25 cellular contexts compared by ENCODE assay signal in the genomic region with DNA sequence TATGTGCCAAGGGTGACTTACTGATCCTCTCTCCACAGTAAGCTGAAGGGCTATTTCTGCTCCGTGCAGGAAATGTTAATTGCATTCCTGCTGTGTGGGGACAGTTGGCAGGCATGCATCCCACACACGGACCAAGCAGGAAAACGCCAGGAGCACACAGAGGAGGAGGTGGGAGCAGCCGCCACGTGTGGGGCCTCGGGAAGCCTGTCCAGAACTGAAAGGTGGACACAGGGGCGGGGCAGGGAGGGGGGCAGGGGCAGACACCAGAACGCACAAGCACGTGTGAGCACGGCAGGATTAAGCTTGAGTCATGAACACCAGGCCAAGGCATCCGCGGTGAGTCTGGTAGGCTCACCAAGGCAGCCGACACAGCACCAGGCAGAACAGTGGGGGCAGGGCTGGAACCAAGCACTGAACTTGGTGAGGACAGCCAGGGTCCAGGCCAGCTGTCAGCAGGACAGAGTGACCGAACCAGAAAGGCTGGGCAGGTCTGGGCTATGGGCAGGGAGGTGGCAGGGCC.
DNase-seq lines count a peak whose midpoint lies in the region; TF ChIP-seq lines count a peak whose summit lies in the region.
"Had no signal": no experiment of that assay in that cellular context is flagged by ENCODE, and none has a peak within 500 bp of the region (broad histone marks: within the 10 kb centered on the region; RNA-seq: fewer than 3 reads in every experiment).

No MANE protein-coding gene starts in this region.

- H3K36me3 ChIP-seq in A673 (ENCODE audit: insufficient read depth, low read length, poor library complexity, severe bottlenecking) (no peaks in the 10 kb centered on the region), H7 (replicated peaks; ENCODE audit: control insufficient read depth, insufficient read depth, low read length) (no peaks in the 10 kb centered on the region; the same call in 1 of the 2 replicates)
- H3K36me3 ChIP-seq: prostate gland had no signal

- H3K27me3 ChIP-seq in A673 (replicated peaks; ENCODE audit: insufficient read depth, low read depth, low read length, poor library complexity) (no peaks in the 10 kb centered on the region), H7 (ENCODE audit: control insufficient read depth, insufficient read depth, low read length) (no peaks in the 10 kb centered on the region)
- H3K27me3 ChIP-seq: body of pancreas, dorsolateral prefrontal cortex, upper lobe of left lung had no signal

- POLR2A ChIA-PET in A673 (lab: Charles Lee; ENCODE audit: low non-redundant PET) = interaction anchor here (0.6 kb wide), 1 partner anchor 464 kb away, joined by 5 read pairs; no protein-coding TSS in a partner anchor

- H3K4me3 ChIP-seq in A673 (ENCODE audit: low read depth, low read length, poor library complexity, severe bottlenecking) (no peak overlapping the region), H7 (ENCODE audit: insufficient read depth, low read depth, low read length) (no peak overlapping the region)
- H3K4me3 ChIP-seq: A549, body of pancreas, dorsolateral prefrontal cortex, prostate gland, upper lobe of left lung had no signal

- peaks cover 25% of the 10 kb centered on the region for H3K4me1 ChIP-seq in A673 (ENCODE audit: insufficient read depth, low read length, poor library complexity, severe bottlenecking)
- H3K4me1 ChIP-seq: body of pancreas, prostate gland had no signal

- DNase-seq in A673 (ENCODE audit: low spot score) = peak; percentile 88
- DNase-seq in GM04504 (ENCODE audit: low read depth) = peak; percentile 39
- DNase-seq in cerebellum (ENCODE audit: low spot score) = peak; percentile 53
- peak; percentile 62 for DNase-seq in kidney tubule cell (ENCODE audit: low spot score)
- DNase-seq in activated CD4-positive, alpha-beta T cell treated with anti-CD3 and anti-CD28 coated beads, Interleukin-2, amount 50 U/mL, for 4 hours = no peak
- DNase-seq in GM10266 (ENCODE audit: extremely low spot score) = no peak
- DNase-seq in H7 = no peak
- no peak for DNase-seq in ureter (ENCODE audit: low spot score)
- DNase-seq: activated CD8-positive, alpha-beta T cell treated with anti-CD3 and anti-CD28 coated beads, Interleukin-2, amount 10 ng/mL, durations not matched to agents 7 days and 5 days; activated naive CD4-positive, alpha-beta T cell treated with anti-CD3 and anti-CD28 coated beads, Interleukin-2, amount 50 U/mL, for 16 hours; activated T-cell treated with anti-CD3 and anti-CD28 coated beads, Interleukin-2, amount 50 U/mL, for 4 hours; body of pancreas; HCEC 1CT; mammary epithelial cell; naive thymus-derived CD4-positive, alpha-beta T cell; NCI-H187 treated with DMSO at 0.1 percent for 48 hours; NCI-H446 treated with DMSO at 0.1 percent for 48 hours; SHP77; T-helper 17 cell; upper lobe of left lung; WERI-Rb-1 had no signal

- intact Hi-C loops in A673 (cut with micrococcal nuclease; ENCODE audit: unreplicated experiment) = no loop called here

- CTCF ChIA-PET in A673 (lab: Charles Lee) = no interaction called here

- TF ChIP-seq CTCF in A673 (conservative IDR thresholded peaks at IDR 0.05; ENCODE audit: low read depth, low read length) (no peak), GM10266 (IDR thresholded peaks at IDR 0.05; ENCODE audit: control insufficient read depth, insufficient read depth, low read depth, missing control alignments) (no peak)

- H3K9me3 ChIP-seq in A673 (ENCODE audit: low read depth, low read length, poor library complexity, severe bottlenecking) = no peaks in the 10 kb centered on the region
- H3K9me3 ChIP-seq: A549, body of pancreas, prostate gland, upper lobe of left lung had no signal

- BruUV-seq in A673 (replicated peaks; lab: Mats Ljungman, UMichigan) = no TSS peak

- H3K27ac ChIP-seq in A673 (ENCODE audit: low read depth, low read length, poor library complexity, severe bottlenecking) = peak overlapping the region; percentile 38
- H3K27ac ChIP-seq: A549, body of pancreas, HL-60, prostate gland, upper lobe of left lung, WERI-Rb-1 had no signal

Comparison
In these comparisons a context has a peak if more than half of its experiments do, and no peak if none do; other contexts are left out.
1. DNase-seq: peak in A673 (single experiment), GM04504 (single experiment), cerebellum (single experiment) and kidney tubule cell (single experiment); none in activated CD4-positive, alpha-beta T cell treated with anti-CD3 and anti-CD28 coated beads, Interleukin-2, amount 50 U/mL, for 4 hours (0 of 2), GM10266 (single experiment), H7 (single experiment) and ureter (single experiment).